15 cellular contexts compared by ENCODE assay signal in genomic region chr16:1422076-1422475, GRCh38. TPM values are rescaled to one million over a fixed set of nuclear protein-coding genes. Genes with fewer than 3 reads are reported as not detected.
DNase-seq lines count a peak whose midpoint lies in the region; ATAC-seq, FAIRE-seq and TF ChIP-seq lines count a peak whose summit lies in the region.
"Had no signal": no experiment of that assay in that cellular context is flagged by ENCODE, and none has a peak within 500 bp of the region (broad histone marks: within the 10 kb centered on the region; RNA-seq: fewer than 3 reads in every experiment).

No MANE protein-coding gene starts in this region.

- H3K9me3 ChIP-seq in DND-41 (ENCODE audit: insufficient read depth, low read length, severe bottlenecking) (no peaks in the 10 kb centered on the region), T-helper 17 cell (ENCODE audit: control insufficient read depth, low read length, poor library complexity, severe bottlenecking) (no peaks in the 10 kb centered on the region), esophagus (ENCODE audit: control insufficient read depth in 2 of 2, insufficient read depth in 1 of 2, low read depth in 1 of 2, low read length in 1 of 2) (no peaks in the 10 kb centered on the region), skeletal muscle tissue (ENCODE audit: control insufficient read depth in 3 of 3, low read length in 3 of 3) (no peaks in the 10 kb centered on the region), HepG2 (ENCODE audit: low read length) (no peaks in the 10 kb centered on the region)
- H3K9me3 ChIP-seq: right atrium auricular region had no signal

- H4K20me1 ChIP-seq in DND-41 (ENCODE audit: insufficient read depth, low read length) (peaks cover 8% of the 10 kb centered on the region), HepG2 (ENCODE audit: insufficient read depth, low read length) (no peaks in the 10 kb centered on the region)

- no peak for TF ChIP-seq POLR2A in HepG2 (IDR thresholded peaks at IDR 0.05; ENCODE audit: insufficient read depth in 1 of 2, low read depth in 2 of 2, low read length in 2 of 2)

- peak overlapping the region; percentile 92 for H3K27ac Mint-ChIP-seq in T-helper 17 cell

- no peaks in the 10 kb centered on the region for H3K27me3 Mint-ChIP-seq in T-helper 17 cell

- H3K4me3 Mint-ChIP-seq in T-helper 17 cell, result no peak overlapping the region

- peaks cover 28% of the 10 kb centered on the region for H3K79me2 ChIP-seq in DND-41 (ENCODE audit: insufficient read depth, low read length)
- peaks cover 16% of the 10 kb centered on the region for H3K79me2 ChIP-seq in HepG2 (ENCODE audit: insufficient read depth, low read length)

- POLR2A ChIA-PET in HepG2 (lab: Yijun Ruan, JAX), result interaction anchor here (2.4 to 3.2 kb wide), 2 partner anchors 8 to 16 kb away, joined by 19 to 47 read pairs; partner anchors contain the start of gene PERCC1

- H3K36me3 Mint-ChIP-seq in T-helper 17 cell (ENCODE audit: low read depth), result no peaks in the 10 kb centered on the region

- no TSS peak for BruUV-seq in HepG2 (replicated peaks; lab: Mats Ljungman, UMichigan)

- ATAC-seq in DND-41 (ENCODE audit: insufficient read depth, low read depth) (no peak), T-helper 17 cell (no peak), HG02759 (IDR thresholded peaks at IDR 0.05; ENCODE audit: unreplicated experiment) (no peak), GM19463 (IDR thresholded peaks at IDR 0.05; ENCODE audit: unreplicated experiment) (no peak), HepG2 (no peak)

- TF ChIP-seq EP300 in HepG2 (IDR thresholded peaks at IDR 0.05; ENCODE audit: low read depth in 2 of 2, low read length in 2 of 2) (no peak), HepG2 (CRISPR knock-in tag; IDR thresholded peaks at IDR 0.05; ENCODE audit: borderline replicate concordance) (no peak)

- peak overlapping the region; percentile 17; the same call in 1 of the 2 replicates for H3K4me2 ChIP-seq in DND-41 (ENCODE audit: insufficient read depth, low read length)
- no peak overlapping the region for H3K4me2 ChIP-seq in HepG2 (ENCODE audit: low read depth, low read length)

- peaks cover 5% of the 10 kb centered on the region for H3K4me1 Mint-ChIP-seq in T-helper 17 cell

- CTCF ChIA-PET in HepG2 (lab: Yijun Ruan, JAX; ENCODE audit: low intra/inter-chr PET ratio, low total read pairs), result no interaction called here

- H3K27me3 ChIP-seq in DND-41 (ENCODE audit: insufficient read depth, low read length, poor library complexity), result no peaks in the 10 kb centered on the region
- H3K27me3 ChIP-seq in esophagus (ENCODE audit: control insufficient read depth in 1 of 2, insufficient read depth in 2 of 2, low read length in 2 of 2), result no peaks in the 10 kb centered on the region
- no peaks in the 10 kb centered on the region for H3K27me3 ChIP-seq in skeletal muscle tissue (ENCODE audit: control insufficient read depth in 3 of 3, insufficient read depth in 3 of 3, low read length in 3 of 3)
- peaks cover 0 to 9% of the 10 kb centered on the region in 2 experiments; a peak in 1 of 5 replicates for H3K27me3 ChIP-seq in HepG2 (ENCODE audit: control insufficient read depth in 1 of 2, insufficient read depth in 2 of 2, low read length in 2 of 2)
- H3K27me3 ChIP-seq: right atrium auricular region had no signal

- H3K4me3 ChIP-seq in DND-41 (ENCODE audit: low read depth in 1 of 2, low read length in 2 of 2) (no peak overlapping the region), esophagus (ENCODE audit: low read depth in 1 of 2, low read length in 2 of 2) (no peak overlapping the region), skeletal muscle tissue (ENCODE audit: low read length in 3 of 3) (no peak overlapping the region), HepG2 (replicated peaks in 1 of 3; ENCODE audit: insufficient read depth in 1 of 3, low read depth in 2 of 3, low read length in 3 of 3) (no peak overlapping the region)
- H3K4me3 ChIP-seq: lung had no signal

- intact Hi-C loops in HepG2 (cut with micrococcal nuclease; ENCODE audit: unreplicated experiment), result no loop called here

- H3K4me1 ChIP-seq in DND-41 (ENCODE audit: insufficient read depth, low read length), result peaks cover 40% of the 10 kb centered on the region
- peaks cover 3 to 4% of the 10 kb centered on the region in 2 donors for H3K4me1 ChIP-seq in esophagus (ENCODE audit: control insufficient read depth in 2 of 2, insufficient read depth in 2 of 2, low read length in 1 of 2)
- H3K4me1 ChIP-seq in skeletal muscle tissue (ENCODE audit: control insufficient read depth in 3 of 3, insufficient read depth in 3 of 3, low read length in 3 of 3), result peaks cover 15 to 31% (median 18%) of the 10 kb centered on the region in 3 donors
- H3K4me1 ChIP-seq in HepG2 (ENCODE audit: insufficient read depth, low read length), result peaks cover 30% of the 10 kb centered on the region

- H3K36me3 ChIP-seq in DND-41 (ENCODE audit: insufficient read depth, low read length), result peaks cover 11% of the 10 kb centered on the region
- no peaks in the 10 kb centered on the region for H3K36me3 ChIP-seq in esophagus (ENCODE audit: control insufficient read depth in 2 of 2, insufficient read depth in 2 of 2, low read length in 1 of 2)
- peaks cover 0 to 3% (median 2%) of the 10 kb centered on the region in 3 donors for H3K36me3 ChIP-seq in skeletal muscle tissue (ENCODE audit: control insufficient read depth in 3 of 3, insufficient read depth in 3 of 3, low read length in 3 of 3)
- H3K36me3 ChIP-seq in HepG2 (replicated peaks in 1 of 2; ENCODE audit: control insufficient read depth in 1 of 2, insufficient read depth in 2 of 2, low read length in 2 of 2), result no peaks in the 10 kb centered on the region; a peak in 1 of 5 replicates
- H3K36me3 ChIP-seq: right atrium auricular region had no signal

- H2AFZ ChIP-seq in DND-41 (ENCODE audit: low read depth, low read length) (no peak overlapping the region), HepG2 (ENCODE audit: low read length) (no peak overlapping the region)

- FAIRE-seq in HepG2 (lab: Jason Lieb, UNC), result no peak

- no peak for TF ChIP-seq RAD21 in HepG2 (CRISPR knock-in tag; IDR thresholded peaks at IDR 0.05)

- TF ChIP-seq CTCF in DND-41 (IDR thresholded peaks at IDR 0.05; ENCODE audit: borderline replicate concordance, extremely low read depth, low read length, poor library complexity, severe bottlenecking) (no peak), HepG2 (CRISPR knock-in tag; IDR thresholded peaks at IDR 0.05) (no peak)

- DNase-seq in DND-41 (no peak), T-helper 17 cell (no peak), NCI-H2227 treated with DMSO at 0.1 percent for 48 hours (lab: John Stamatoyannopoulos, UW) (no peak), HepG2 (ENCODE audit: low spot score) (no peak)
- DNase-seq: activated gamma-delta T cell treated with Interleukin-2 at 50 U/mL for 16 hours; effector CD4-positive, alpha-beta T cell; hypothalamus; NCI-H1930; OCI-M1 had no signal

- H3K27ac ChIP-seq in DND-41 (ENCODE audit: low read length), result peak overlapping the region; percentile 52
- H3K27ac ChIP-seq in esophagus (ENCODE audit: low read depth in 2 of 2, low read length in 1 of 2), result peak overlapping the region; percentile 52 to 72
- H3K27ac ChIP-seq in skeletal muscle tissue (ENCODE audit: low read depth, low read length), result peak overlapping the region; percentile 90
- no peak overlapping the region for H3K27ac ChIP-seq in HepG2 (ENCODE audit: extremely low read length, insufficient read depth, low read length)

- WGBS in esophagus, 2 donors, result 75% methylated on average over 10 of the region's 10 CpGs
- WGBS in HepG2 (ENCODE audit: low lambda C conversion rate), result 87% methylated on average over 10 of the region's 10 CpGs

- in situ Hi-C loops in HepG2 (cut with HindIII; ENCODE audit: extremely low pct_ligation_motif_present, low pct_unique_long_range_greater_than_20kb), result no loop called here

- H3K9ac ChIP-seq in DND-41 (ENCODE audit: low read depth, low read length), result peak overlapping the region; percentile 74; the same call in 1 of the 2 replicates
- no peak overlapping the region for H3K9ac ChIP-seq in skeletal muscle tissue (ENCODE audit: low read depth in 1 of 3, low read length in 3 of 3)
- no peak overlapping the region for H3K9ac ChIP-seq in HepG2 (ENCODE audit: insufficient read depth, low read depth, low read length)

RNA-seq across cellular contexts. Expression of gene UQCC4, which starts 1.5 kb away (rescaled TPM):
- total RNA-seq in T-helper 17 cell (1 to 10 TPM; 7.0 to 8.8 TPM), skeletal muscle tissue (10.4 TPM), HepG2 (2016; rRNA removed; fragmentation: Illumina TruSeq; extraction: Trizol) (29.6 and 29.9 TPM in 2 replicates)
- polyA plus RNA-seq in esophagus (10 to 100 TPM; 11.6 to 24.6 TPM), HepG2 (2011; rRNA removed) (17.6 and 19.2 TPM in 2 replicates)
- total RNA-seq in HepG2 (2016; cell fraction: cytosol; rRNA removed; fragmentation: Illumina TruSeq; extraction: Trizol; ENCODE audit: low read depth), result 22.0 and 23.6 TPM in 2 replicates
- 27.3 and 30.2 TPM in 2 replicates for total RNA-seq in HepG2 (2016; cell fraction: insoluble cytoplasmic fraction; rRNA removed; fragmentation: Illumina TruSeq; extraction: Trizol)
- 24.5 and 33.2 TPM in 2 replicates for total RNA-seq in HepG2 (2016; cell fraction: membrane; rRNA removed; fragmentation: Illumina TruSeq; extraction: Trizol)
- 11.7 and 14.7 TPM in 2 replicates for total RNA-seq in HepG2 (2016; cell fraction: nucleus; rRNA removed; fragmentation: Illumina TruSeq; extraction: Trizol)
- polyA plus RNA-seq in HepG2 (2011; cell fraction: cytosol; rRNA removed), result 21.5 and 24.4 TPM in 2 replicates
- polyA plus RNA-seq in HepG2 (2011; cell fraction: nucleus; rRNA removed), result 9.1 and 10.9 TPM in 2 replicates
- polyA plus RNA-seq in HepG2 (2012), result 8.9 and 10.5 TPM in 2 replicates
- polyA plus RNA-seq in HepG2 (2016; cell fraction: cytosol; fragmentation: Illumina TruSeq; extraction: Trizol; ENCODE audit: low read depth), result 13.9 and 22.1 TPM in 2 replicates
- polyA plus RNA-seq in HepG2 (2016; cell fraction: insoluble cytoplasmic fraction; fragmentation: Illumina TruSeq; extraction: Trizol; ENCODE audit: low read depth), result 19.8 and 20.7 TPM in 2 replicates
- polyA plus RNA-seq in HepG2 (2016; cell fraction: membrane; fragmentation: Illumina TruSeq; extraction: Trizol; ENCODE audit: low read depth), result 17.4 and 20.9 TPM in 2 replicates
- polyA plus RNA-seq in HepG2 (2016; cell fraction: nucleus; fragmentation: Illumina TruSeq; extraction: Trizol; ENCODE audit: insufficient read depth, low read depth), result 20.4 and 23.0 TPM in 2 replicates
- polyA minus RNA-seq in HepG2 (2011; rRNA and poly(A)+ RNA removed; ENCODE audit: low replicate concordance), result 10.9 and 14.0 TPM in 2 replicates
- 5.3 and 5.4 TPM in 2 replicates for polyA minus RNA-seq in HepG2 (2011; cell fraction: cytosol; rRNA and poly(A)+ RNA removed)
- 6.5 and 7.5 TPM in 2 replicates for polyA minus RNA-seq in HepG2 (2011; cell fraction: nucleus; rRNA and poly(A)+ RNA removed)

RNA-seq across cellular contexts. Expression of gene UNKL, which starts 7.6 kb away (rescaled TPM):
- total RNA-seq in T-helper 17 cell, result 10 to 100 TPM; 63.0 to 64.8 TPM
- 1 to 10 TPM; 5.4 to 8.1 TPM for polyA plus RNA-seq in esophagus
- total RNA-seq in skeletal muscle tissue, result 3.7 TPM
- total RNA-seq in HepG2 (2016; rRNA removed; fragmentation: Illumina TruSeq; extraction: Trizol), result 11.0 and 17.6 TPM in 2 replicates
- total RNA-seq in HepG2 (2016; cell fraction: cytosol; rRNA removed; fragmentation: Illumina TruSeq; extraction: Trizol; ENCODE audit: low read depth), result 5.5 and 6.6 TPM in 2 replicates
- 10.1 and 16.6 TPM in 2 replicates for total RNA-seq in HepG2 (2016; cell fraction: insoluble cytoplasmic fraction; rRNA removed; fragmentation: Illumina TruSeq; extraction: Trizol)
- 9.9 and 10.4 TPM in 2 replicates for total RNA-seq in HepG2 (2016; cell fraction: membrane; rRNA removed; fragmentation: Illumina TruSeq; extraction: Trizol)
- 12.2 and 16.5 TPM in 2 replicates for total RNA-seq in HepG2 (2016; cell fraction: nucleus; rRNA removed; fragmentation: Illumina TruSeq; extraction: Trizol)
- polyA plus RNA-seq in HepG2 (2011; rRNA removed), result 10.4 and 13.4 TPM in 2 replicates
- 3.3 and 4.7 TPM in 2 replicates for polyA plus RNA-seq in HepG2 (2011; cell fraction: cytosol; rRNA removed)
- polyA plus RNA-seq in HepG2 (2011; cell fraction: nucleus; rRNA removed), result 75.3 and 105 TPM in 2 replicates
- polyA plus RNA-seq in HepG2 (2012), result 7.2 and 11.6 TPM in 2 replicates
- polyA plus RNA-seq in HepG2 (2016; cell fraction: cytosol; fragmentation: Illumina TruSeq; extraction: Trizol; ENCODE audit: low read depth), result 2.4 and 4.0 TPM in 2 replicates
- polyA plus RNA-seq in HepG2 (2016; cell fraction: insoluble cytoplasmic fraction; fragmentation: Illumina TruSeq; extraction: Trizol; ENCODE audit: low read depth), result 11.7 and 13.2 TPM in 2 replicates
- polyA plus RNA-seq in HepG2 (2016; cell fraction: membrane; fragmentation: Illumina TruSeq; extraction: Trizol; ENCODE audit: low read depth), result 4.2 and 6.8 TPM in 2 replicates
- polyA plus RNA-seq in HepG2 (2016; cell fraction: nucleus; fragmentation: Illumina TruSeq; extraction: Trizol; ENCODE audit: insufficient read depth, low read depth), result 48.5 and 55.0 TPM in 2 replicates
- polyA minus RNA-seq in HepG2 (2011; rRNA and poly(A)+ RNA removed; ENCODE audit: low replicate concordance), result 14.8 and 18.0 TPM in 2 replicates
- 7.9 and 12.6 TPM in 2 replicates for polyA minus RNA-seq in HepG2 (2011; cell fraction: cytosol; rRNA and poly(A)+ RNA removed)
- 9.3 and 22.1 TPM in 2 replicates for polyA minus RNA-seq in HepG2 (2011; cell fraction: nucleus; rRNA and poly(A)+ RNA removed)

RNA-seq across cellular contexts. Expression of gene PERCC1, which starts 8.8 kb away (rescaled TPM):
- not detected for total RNA-seq in T-helper 17 cell
- polyA plus RNA-seq in esophagus, result not detected
- total RNA-seq in skeletal muscle tissue, result not detected
- 0.15 TPM in 1 of 2 replicates, not detected in the other for total RNA-seq in HepG2 (2016; rRNA removed; fragmentation: Illumina TruSeq; extraction: Trizol)
- total RNA-seq in HepG2 (2016; cell fraction: cytosol; rRNA removed; fragmentation: Illumina TruSeq; extraction: Trizol; ENCODE audit: low read depth), result not detected in 2 replicates
- total RNA-seq in HepG2 (2016; cell fraction: insoluble cytoplasmic fraction; rRNA removed; fragmentation: Illumina TruSeq; extraction: Trizol), result 0.13 TPM in 1 of 2 replicates, not detected in the other
- total RNA-seq in HepG2 (2016; cell fraction: membrane; rRNA removed; fragmentation: Illumina TruSeq; extraction: Trizol), result not detected in 2 replicates
- total RNA-seq in HepG2 (2016; cell fraction: nucleus; rRNA removed; fragmentation: Illumina TruSeq; extraction: Trizol), result not detected in 2 replicates
- polyA plus RNA-seq in HepG2 (2011; rRNA removed), result not detected in 2 replicates
- polyA plus RNA-seq in HepG2 (2011; cell fraction: cytosol; rRNA removed), result not detected in 2 replicates
- not detected in 2 replicates for polyA plus RNA-seq in HepG2 (2011; cell fraction: nucleus; rRNA removed)
- polyA plus RNA-seq in HepG2 (2012), result not detected in 2 replicates
- not detected in 2 replicates for polyA plus RNA-seq in HepG2 (2016; cell fraction: cytosol; fragmentation: Illumina TruSeq; extraction: Trizol; ENCODE audit: low read depth)
- polyA plus RNA-seq in HepG2 (2016; cell fraction: insoluble cytoplasmic fraction; fragmentation: Illumina TruSeq; extraction: Trizol; ENCODE audit: low read depth), result not detected in 2 replicates
- not detected in 2 replicates for polyA plus RNA-seq in HepG2 (2016; cell fraction: membrane; fragmentation: Illumina TruSeq; extraction: Trizol; ENCODE audit: low read depth)
- polyA plus RNA-seq in HepG2 (2016; cell fraction: nucleus; fragmentation: Illumina TruSeq; extraction: Trizol; ENCODE audit: insufficient read depth, low read depth), result not detected in 2 replicates
- not detected in 2 replicates for polyA minus RNA-seq in HepG2 (2011; rRNA and poly(A)+ RNA removed; ENCODE audit: low replicate concordance)
- polyA minus RNA-seq in HepG2 (2011; cell fraction: cytosol; rRNA and poly(A)+ RNA removed), result not detected in 2 replicates
- not detected in 2 replicates for polyA minus RNA-seq in HepG2 (2011; cell fraction: nucleus; rRNA and poly(A)+ RNA removed)
- total RNA-seq: right atrium auricular region had no signal

RNA-seq across cellular contexts. Expression of gene CCDC154, which starts 22.3 kb away (rescaled TPM):
- total RNA-seq in T-helper 17 cell (1 to 10 TPM; 1.3 to 3.6 TPM), skeletal muscle tissue (under 0.01 TPM), HepG2 (2016; rRNA removed; fragmentation: Illumina TruSeq; extraction: Trizol) (1.5 and 1.8 TPM in 2 replicates)
- polyA plus RNA-seq in esophagus (under 1 TPM; 0.44 to 0.98 TPM), HepG2 (2011; rRNA removed) (0.84 and 0.92 TPM in 2 replicates)
- 0.61 and 0.79 TPM in 2 replicates for total RNA-seq in HepG2 (2016; cell fraction: cytosol; rRNA removed; fragmentation: Illumina TruSeq; extraction: Trizol; ENCODE audit: low read depth)
- total RNA-seq in HepG2 (2016; cell fraction: insoluble cytoplasmic fraction; rRNA removed; fragmentation: Illumina TruSeq; extraction: Trizol), result 1.4 and 1.7 TPM in 2 replicates
- 0.83 and 1.1 TPM in 2 replicates for total RNA-seq in HepG2 (2016; cell fraction: membrane; rRNA removed; fragmentation: Illumina TruSeq; extraction: Trizol)
- total RNA-seq in HepG2 (2016; cell fraction: nucleus; rRNA removed; fragmentation: Illumina TruSeq; extraction: Trizol), result 0.31 TPM in 1 of 2 replicates, not detected in the other
- polyA plus RNA-seq in HepG2 (2011; cell fraction: cytosol; rRNA removed), result 0.24 and 0.56 TPM in 2 replicates
- polyA plus RNA-seq in HepG2 (2011; cell fraction: nucleus; rRNA removed), result 2.1 and 2.4 TPM in 2 replicates
- polyA plus RNA-seq in HepG2 (2012), result 0.48 and 1.2 TPM in 2 replicates
- polyA plus RNA-seq in HepG2 (2016; cell fraction: cytosol; fragmentation: Illumina TruSeq; extraction: Trizol; ENCODE audit: low read depth), result 0.92 and 1.0 TPM in 2 replicates
- 0.65 and 1.6 TPM in 2 replicates for polyA plus RNA-seq in HepG2 (2016; cell fraction: insoluble cytoplasmic fraction; fragmentation: Illumina TruSeq; extraction: Trizol; ENCODE audit: low read depth)
- polyA plus RNA-seq in HepG2 (2016; cell fraction: membrane; fragmentation: Illumina TruSeq; extraction: Trizol; ENCODE audit: low read depth), result 0.45 and 0.71 TPM in 2 replicates
- 2.3 and 3.5 TPM in 2 replicates for polyA plus RNA-seq in HepG2 (2016; cell fraction: nucleus; fragmentation: Illumina TruSeq; extraction: Trizol; ENCODE audit: insufficient read depth, low read depth)
- not detected in 2 replicates for polyA minus RNA-seq in HepG2 (2011; rRNA and poly(A)+ RNA removed; ENCODE audit: low replicate concordance)
- not detected in 2 replicates for polyA minus RNA-seq in HepG2 (2011; cell fraction: cytosol; rRNA and poly(A)+ RNA removed)
- polyA minus RNA-seq in HepG2 (2011; cell fraction: nucleus; rRNA and poly(A)+ RNA removed), result 0.12 and 0.26 TPM in 2 replicates
- total RNA-seq: right atrium auricular region had no signal

RNA-seq across cellular contexts. Expression of gene CLCN7, which starts 52.8 kb away (rescaled TPM):
- total RNA-seq in T-helper 17 cell (100 to 1,000 TPM in 1 of 2 donors, 10 to 100 TPM in 1; 93.9 to 113 TPM), skeletal muscle tissue (31.8 TPM), HepG2 (2016; rRNA removed; fragmentation: Illumina TruSeq; extraction: Trizol) (9.8 and 25.1 TPM in 2 replicates)
- polyA plus RNA-seq in esophagus (10 to 100 TPM; 18.7 to 33.1 TPM), HepG2 (2011; rRNA removed) (24.6 and 33.6 TPM in 2 replicates)
- 8.5 and 9.5 TPM in 2 replicates for total RNA-seq in HepG2 (2016; cell fraction: cytosol; rRNA removed; fragmentation: Illumina TruSeq; extraction: Trizol; ENCODE audit: low read depth)
- 6.2 and 24.1 TPM in 2 replicates for total RNA-seq in HepG2 (2016; cell fraction: insoluble cytoplasmic fraction; rRNA removed; fragmentation: Illumina TruSeq; extraction: Trizol)
- total RNA-seq in HepG2 (2016; cell fraction: membrane; rRNA removed; fragmentation: Illumina TruSeq; extraction: Trizol), result 6.7 and 7.5 TPM in 2 replicates
- 22.9 and 27.4 TPM in 2 replicates for total RNA-seq in HepG2 (2016; cell fraction: nucleus; rRNA removed; fragmentation: Illumina TruSeq; extraction: Trizol)
- 11.6 and 26.3 TPM in 2 replicates for polyA plus RNA-seq in HepG2 (2011; cell fraction: cytosol; rRNA removed)
- polyA plus RNA-seq in HepG2 (2011; cell fraction: nucleus; rRNA removed), result 413 and 489 TPM in 2 replicates
- polyA plus RNA-seq in HepG2 (2012), result 30.8 and 56.7 TPM in 2 replicates
- polyA plus RNA-seq in HepG2 (2016; cell fraction: cytosol; fragmentation: Illumina TruSeq; extraction: Trizol; ENCODE audit: low read depth), result 1.7 and 1.8 TPM in 2 replicates
- 6.7 and 9.1 TPM in 2 replicates for polyA plus RNA-seq in HepG2 (2016; cell fraction: insoluble cytoplasmic fraction; fragmentation: Illumina TruSeq; extraction: Trizol; ENCODE audit: low read depth)
- polyA plus RNA-seq in HepG2 (2016; cell fraction: membrane; fragmentation: Illumina TruSeq; extraction: Trizol; ENCODE audit: low read depth), result 3.8 and 6.1 TPM in 2 replicates
- polyA plus RNA-seq in HepG2 (2016; cell fraction: nucleus; fragmentation: Illumina TruSeq; extraction: Trizol; ENCODE audit: insufficient read depth, low read depth), result 78.0 and 79.0 TPM in 2 replicates
- 47.8 and 83.3 TPM in 2 replicates for polyA minus RNA-seq in HepG2 (2011; rRNA and poly(A)+ RNA removed; ENCODE audit: low replicate concordance)
- 15.7 and 20.3 TPM in 2 replicates for polyA minus RNA-seq in HepG2 (2011; cell fraction: cytosol; rRNA and poly(A)+ RNA removed)
- polyA minus RNA-seq in HepG2 (2011; cell fraction: nucleus; rRNA and poly(A)+ RNA removed), result 46.9 and 49.4 TPM in 2 replicates
